ENCODE assay signal across 3 cellular contexts in the genomic region with DNA sequence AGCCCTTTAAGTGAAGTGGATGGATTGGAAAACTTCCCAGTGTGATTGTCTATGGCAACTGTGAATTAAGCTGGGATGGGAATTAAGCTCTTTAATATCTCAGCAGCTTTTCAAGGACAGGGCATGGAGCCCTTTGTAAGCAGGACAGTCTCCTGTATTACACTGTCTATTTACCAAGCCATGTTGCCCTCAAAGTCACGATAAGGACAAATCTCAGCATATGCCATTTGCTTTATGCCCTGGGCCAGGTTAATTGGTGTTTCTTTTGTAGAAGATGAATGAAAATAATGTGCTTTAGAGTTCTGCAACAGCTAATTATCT.
TF ChIP-seq lines count a peak whose summit lies in the region.

No MANE protein-coding gene starts in this region.

TF ChIP-seq in SK-N-SH, 30 proteins besides CTCF, POLR2A, EP300 and RAD21 (continued from another document):
- TF ChIP-seq USF2 (IDR thresholded peaks at IDR 0.05; ENCODE audit: borderline replicate concordance, low read depth, low read length) (no peak), NFIC (IDR thresholded peaks at IDR 0.05; ENCODE audit: borderline replicate concordance) (no peak), POLR2AphosphoS5 (IDR thresholded peaks at IDR 0.05; ENCODE audit: low read depth, low read length) (no peak), JUND (IDR thresholded peaks at IDR 0.05) (no peak), TEAD4 (IDR thresholded peaks at IDR 0.05; ENCODE audit: borderline replicate concordance, insufficient read depth) (no peak), EZH2phosphoT487 (IDR thresholded peaks at IDR 0.05; ENCODE audit: borderline replicate concordance, low read depth) (no peak), MEF2A (IDR thresholded peaks at IDR 0.05; ENCODE audit: borderline replicate concordance, low read depth) (no peak), FOSL2 (IDR thresholded peaks at IDR 0.05; ENCODE audit: borderline replicate concordance, low read depth) (no peak), FOXJ3 (CRISPR knock-in tag; IDR thresholded peaks at IDR 0.05) (no peak), SMC3 (IDR thresholded peaks at IDR 0.05; ENCODE audit: low read depth, low read length) (no peak), RCOR1 (IDR thresholded peaks at IDR 0.05; ENCODE audit: low read length) (no peak), RXRA (IDR thresholded peaks at IDR 0.05; ENCODE audit: borderline replicate concordance, low read depth) (no peak)
- TF ChIP-seq, protein P1, sequence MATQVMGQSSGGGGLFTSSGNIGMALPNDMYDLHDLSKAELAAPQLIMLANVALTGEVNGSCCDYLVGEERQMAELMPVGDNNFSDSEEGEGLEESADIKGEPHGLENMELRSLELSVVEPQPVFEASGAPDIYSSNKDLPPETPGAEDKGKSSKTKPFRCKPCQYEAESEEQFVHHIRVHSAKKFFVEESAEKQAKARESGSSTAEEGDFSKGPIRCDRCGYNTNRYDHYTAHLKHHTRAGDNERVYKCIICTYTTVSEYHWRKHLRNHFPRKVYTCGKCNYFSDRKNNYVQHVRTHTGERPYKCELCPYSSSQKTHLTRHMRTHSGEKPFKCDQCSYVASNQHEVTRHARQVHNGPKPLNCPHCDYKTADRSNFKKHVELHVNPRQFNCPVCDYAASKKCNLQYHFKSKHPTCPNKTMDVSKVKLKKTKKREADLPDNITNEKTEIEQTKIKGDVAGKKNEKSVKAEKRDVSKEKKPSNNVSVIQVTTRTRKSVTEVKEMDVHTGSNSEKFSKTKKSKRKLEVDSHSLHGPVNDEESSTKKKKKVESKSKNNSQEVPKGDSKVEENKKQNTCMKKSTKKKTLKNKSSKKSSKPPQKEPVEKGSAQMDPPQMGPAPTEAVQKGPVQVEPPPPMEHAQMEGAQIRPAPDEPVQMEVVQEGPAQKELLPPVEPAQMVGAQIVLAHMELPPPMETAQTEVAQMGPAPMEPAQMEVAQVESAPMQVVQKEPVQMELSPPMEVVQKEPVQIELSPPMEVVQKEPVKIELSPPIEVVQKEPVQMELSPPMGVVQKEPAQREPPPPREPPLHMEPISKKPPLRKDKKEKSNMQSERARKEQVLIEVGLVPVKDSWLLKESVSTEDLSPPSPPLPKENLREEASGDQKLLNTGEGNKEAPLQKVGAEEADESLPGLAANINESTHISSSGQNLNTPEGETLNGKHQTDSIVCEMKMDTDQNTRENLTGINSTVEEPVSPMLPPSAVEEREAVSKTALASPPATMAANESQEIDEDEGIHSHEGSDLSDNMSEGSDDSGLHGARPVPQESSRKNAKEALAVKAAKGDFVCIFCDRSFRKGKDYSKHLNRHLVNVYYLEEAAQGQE (IDR thresholded peaks at IDR 0.05; ENCODE audit: low read depth, low read length) = no peak
- TF ChIP-seq, protein P2, sequence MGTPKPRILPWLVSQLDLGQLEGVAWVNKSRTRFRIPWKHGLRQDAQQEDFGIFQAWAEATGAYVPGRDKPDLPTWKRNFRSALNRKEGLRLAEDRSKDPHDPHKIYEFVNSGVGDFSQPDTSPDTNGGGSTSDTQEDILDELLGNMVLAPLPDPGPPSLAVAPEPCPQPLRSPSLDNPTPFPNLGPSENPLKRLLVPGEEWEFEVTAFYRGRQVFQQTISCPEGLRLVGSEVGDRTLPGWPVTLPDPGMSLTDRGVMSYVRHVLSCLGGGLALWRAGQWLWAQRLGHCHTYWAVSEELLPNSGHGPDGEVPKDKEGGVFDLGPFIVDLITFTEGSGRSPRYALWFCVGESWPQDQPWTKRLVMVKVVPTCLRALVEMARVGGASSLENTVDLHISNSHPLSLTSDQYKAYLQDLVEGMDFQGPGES (IDR thresholded peaks at IDR 0.05; ENCODE audit: low read depth, low read length) = no peak

TF ChIP-seq in SK-N-SH treated with all-trans-retinoic acid at 6 μM for 48 hours, 23 proteins besides CTCF, POLR2A, EP300 and RAD21 (continued from another document and continues in another):
- TF ChIP-seq POU6F1 (CRISPR knock-in tag; IDR thresholded peaks at IDR 0.05; ENCODE audit: borderline replicate concordance, low read depth) (no peak), PATZ1 (CRISPR knock-in tag; IDR thresholded peaks at IDR 0.05; ENCODE audit: borderline replicate concordance) (no peak), RARB (CRISPR knock-in tag; IDR thresholded peaks at IDR 0.05) (no peak), BACH2 (CRISPR knock-in tag; IDR thresholded peaks at IDR 0.05; ENCODE audit: borderline replicate concordance) (no peak), CSDC2 (CRISPR knock-in tag; IDR thresholded peaks at IDR 0.05) (no peak), ZNF70 (CRISPR knock-in tag; IDR thresholded peaks at IDR 0.05) (no peak), SNAI2 (CRISPR knock-in tag; IDR thresholded peaks at IDR 0.05) (no peak), ESRRG (CRISPR knock-in tag; IDR thresholded peaks at IDR 0.05) (no peak), GLIS3 (CRISPR knock-in tag; IDR thresholded peaks at IDR 0.05) (no peak), ARNTL (CRISPR knock-in tag; IDR thresholded peaks at IDR 0.05; ENCODE audit: borderline replicate concordance, low read depth) (no peak), PPARA (CRISPR knock-in tag; IDR thresholded peaks at IDR 0.05; ENCODE audit: borderline replicate concordance) (no peak)
- TF ChIP-seq, protein P3, sequence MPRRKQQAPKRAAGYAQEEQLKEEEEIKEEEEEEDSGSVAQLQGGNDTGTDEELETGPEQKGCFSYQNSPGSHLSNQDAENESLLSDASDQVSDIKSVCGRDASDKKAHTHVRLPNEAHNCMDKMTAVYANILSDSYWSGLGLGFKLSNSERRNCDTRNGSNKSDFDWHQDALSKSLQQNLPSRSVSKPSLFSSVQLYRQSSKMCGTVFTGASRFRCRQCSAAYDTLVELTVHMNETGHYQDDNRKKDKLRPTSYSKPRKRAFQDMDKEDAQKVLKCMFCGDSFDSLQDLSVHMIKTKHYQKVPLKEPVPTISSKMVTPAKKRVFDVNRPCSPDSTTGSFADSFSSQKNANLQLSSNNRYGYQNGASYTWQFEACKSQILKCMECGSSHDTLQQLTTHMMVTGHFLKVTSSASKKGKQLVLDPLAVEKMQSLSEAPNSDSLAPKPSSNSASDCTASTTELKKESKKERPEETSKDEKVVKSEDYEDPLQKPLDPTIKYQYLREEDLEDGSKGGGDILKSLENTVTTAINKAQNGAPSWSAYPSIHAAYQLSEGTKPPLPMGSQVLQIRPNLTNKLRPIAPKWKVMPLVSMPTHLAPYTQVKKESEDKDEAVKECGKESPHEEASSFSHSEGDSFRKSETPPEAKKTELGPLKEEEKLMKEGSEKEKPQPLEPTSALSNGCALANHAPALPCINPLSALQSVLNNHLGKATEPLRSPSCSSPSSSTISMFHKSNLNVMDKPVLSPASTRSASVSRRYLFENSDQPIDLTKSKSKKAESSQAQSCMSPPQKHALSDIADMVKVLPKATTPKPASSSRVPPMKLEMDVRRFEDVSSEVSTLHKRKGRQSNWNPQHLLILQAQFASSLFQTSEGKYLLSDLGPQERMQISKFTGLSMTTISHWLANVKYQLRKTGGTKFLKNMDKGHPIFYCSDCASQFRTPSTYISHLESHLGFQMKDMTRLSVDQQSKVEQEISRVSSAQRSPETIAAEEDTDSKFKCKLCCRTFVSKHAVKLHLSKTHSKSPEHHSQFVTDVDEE (CRISPR knock-in tag; IDR thresholded peaks at IDR 0.05) = no peak

TF ChIP-seq in WTC11, 78 proteins besides CTCF, POLR2A, EP300 and RAD21 (continues in another document):
- TF ChIP-seq ATF6 (CRISPR knock-in tag; IDR thresholded peaks at IDR 0.05) = no peak
- no peak for TF ChIP-seq GABPB1 (CRISPR knock-in tag; IDR thresholded peaks at IDR 0.05)
- no peak for TF ChIP-seq GTF2I (CRISPR knock-in tag; conservative IDR thresholded peaks at IDR 0.05)
- TF ChIP-seq, protein P4, sequence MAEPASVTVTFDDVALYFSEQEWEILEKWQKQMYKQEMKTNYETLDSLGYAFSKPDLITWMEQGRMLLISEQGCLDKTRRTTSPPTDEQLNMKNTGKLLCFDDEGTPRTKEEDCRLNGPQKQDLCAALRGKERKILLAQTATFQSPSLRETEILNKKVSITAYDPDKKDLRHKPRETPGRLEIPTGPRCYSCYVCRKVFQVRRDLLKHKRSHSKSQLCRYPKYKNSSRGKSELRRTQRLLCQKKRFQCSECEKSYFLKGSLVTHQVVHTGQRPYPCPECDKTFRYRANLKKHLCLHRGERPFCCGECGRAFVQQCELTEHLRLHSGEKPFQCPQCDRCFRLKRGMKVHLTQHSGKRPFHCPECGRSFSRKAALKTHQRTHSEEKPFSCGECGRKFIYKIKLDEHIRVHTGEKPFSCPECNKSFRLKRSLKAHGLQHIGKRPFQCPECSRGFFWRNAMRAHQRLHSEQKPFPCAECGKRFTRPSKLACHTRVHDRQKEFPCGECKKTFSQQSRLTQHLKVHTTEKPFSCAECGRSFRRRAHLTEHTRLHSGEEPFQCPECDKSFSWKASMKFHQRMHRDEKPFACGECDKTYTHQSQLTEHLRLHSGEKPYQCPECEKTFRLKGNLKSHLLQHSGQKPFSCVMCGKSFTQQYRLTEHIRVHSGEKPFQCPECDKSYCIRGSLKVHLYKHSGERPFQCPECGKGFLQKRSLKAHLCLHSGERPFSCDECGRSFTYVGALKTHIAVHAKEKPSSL (CRISPR knock-in tag; conservative IDR thresholded peaks at IDR 0.05) = no peak
- no peak for TF ChIP-seq SMAD3 (CRISPR knock-in tag; IDR thresholded peaks at IDR 0.05; ENCODE audit: borderline replicate concordance)
- no peak for TF ChIP-seq ZNF416 (CRISPR knock-in tag; IDR thresholded peaks at IDR 0.05)
- TF ChIP-seq ZMAT4 (CRISPR knock-in tag; IDR thresholded peaks at IDR 0.05) = no peak
- TF ChIP-seq HMGXB4 (CRISPR knock-in tag; IDR thresholded peaks at IDR 0.05) = no peak
- no peak for TF ChIP-seq TEAD4 (CRISPR knock-in tag; IDR thresholded peaks at IDR 0.05)
- TF ChIP-seq, protein P5, sequence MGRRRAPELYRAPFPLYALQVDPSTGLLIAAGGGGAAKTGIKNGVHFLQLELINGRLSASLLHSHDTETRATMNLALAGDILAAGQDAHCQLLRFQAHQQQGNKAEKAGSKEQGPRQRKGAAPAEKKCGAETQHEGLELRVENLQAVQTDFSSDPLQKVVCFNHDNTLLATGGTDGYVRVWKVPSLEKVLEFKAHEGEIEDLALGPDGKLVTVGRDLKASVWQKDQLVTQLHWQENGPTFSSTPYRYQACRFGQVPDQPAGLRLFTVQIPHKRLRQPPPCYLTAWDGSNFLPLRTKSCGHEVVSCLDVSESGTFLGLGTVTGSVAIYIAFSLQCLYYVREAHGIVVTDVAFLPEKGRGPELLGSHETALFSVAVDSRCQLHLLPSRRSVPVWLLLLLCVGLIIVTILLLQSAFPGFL (CRISPR knock-in tag; IDR thresholded peaks at IDR 0.05; ENCODE audit: borderline replicate concordance) = no peak
- TF ChIP-seq, protein P6, sequence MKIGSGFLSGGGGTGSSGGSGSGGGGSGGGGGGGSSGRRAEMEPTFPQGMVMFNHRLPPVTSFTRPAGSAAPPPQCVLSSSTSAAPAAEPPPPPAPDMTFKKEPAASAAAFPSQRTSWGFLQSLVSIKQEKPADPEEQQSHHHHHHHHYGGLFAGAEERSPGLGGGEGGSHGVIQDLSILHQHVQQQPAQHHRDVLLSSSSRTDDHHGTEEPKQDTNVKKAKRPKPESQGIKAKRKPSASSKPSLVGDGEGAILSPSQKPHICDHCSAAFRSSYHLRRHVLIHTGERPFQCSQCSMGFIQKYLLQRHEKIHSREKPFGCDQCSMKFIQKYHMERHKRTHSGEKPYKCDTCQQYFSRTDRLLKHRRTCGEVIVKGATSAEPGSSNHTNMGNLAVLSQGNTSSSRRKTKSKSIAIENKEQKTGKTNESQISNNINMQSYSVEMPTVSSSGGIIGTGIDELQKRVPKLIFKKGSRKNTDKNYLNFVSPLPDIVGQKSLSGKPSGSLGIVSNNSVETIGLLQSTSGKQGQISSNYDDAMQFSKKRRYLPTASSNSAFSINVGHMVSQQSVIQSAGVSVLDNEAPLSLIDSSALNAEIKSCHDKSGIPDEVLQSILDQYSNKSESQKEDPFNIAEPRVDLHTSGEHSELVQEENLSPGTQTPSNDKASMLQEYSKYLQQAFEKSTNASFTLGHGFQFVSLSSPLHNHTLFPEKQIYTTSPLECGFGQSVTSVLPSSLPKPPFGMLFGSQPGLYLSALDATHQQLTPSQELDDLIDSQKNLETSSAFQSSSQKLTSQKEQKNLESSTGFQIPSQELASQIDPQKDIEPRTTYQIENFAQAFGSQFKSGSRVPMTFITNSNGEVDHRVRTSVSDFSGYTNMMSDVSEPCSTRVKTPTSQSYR (CRISPR knock-in tag; IDR thresholded peaks at IDR 0.05) = no peak
